9 cellular contexts compared by ENCODE assay signal in the genomic region with DNA sequence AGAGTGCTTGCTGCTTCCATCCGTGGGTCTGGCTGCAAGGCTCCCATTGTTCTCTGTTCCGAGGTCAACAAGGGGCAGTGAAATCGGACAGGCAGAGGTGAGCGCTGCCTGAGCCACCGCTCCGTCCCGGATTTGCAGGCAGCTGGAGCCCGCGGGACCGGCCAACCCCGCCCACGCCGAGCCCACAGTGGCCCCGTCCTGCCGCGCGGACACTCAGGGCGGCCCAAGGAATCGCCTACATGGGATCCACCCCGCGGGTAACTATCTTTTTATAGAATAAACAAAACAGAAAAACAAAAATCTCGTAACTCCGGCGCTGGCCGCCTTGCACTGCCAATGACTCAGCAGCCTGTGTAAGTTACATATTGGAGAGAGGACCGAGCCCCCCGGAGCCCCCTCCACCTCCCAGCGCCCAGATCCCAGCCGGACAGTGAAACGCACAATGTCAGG. TPM values are rescaled to one million over a fixed set of nuclear protein-coding genes. Genes with fewer than 3 reads are reported as not detected.
DNase-seq lines count a peak whose midpoint lies in the region; ATAC-seq, FAIRE-seq and TF ChIP-seq lines count a peak whose summit lies in the region.
"Had no signal": no experiment of that assay in that cellular context is flagged by ENCODE, and none has a peak within 500 bp of the region (broad histone marks: within the 10 kb centered on the region; RNA-seq: fewer than 3 reads in every experiment).

No MANE protein-coding gene starts in this region.

- H3K4me2 ChIP-seq in K562 (ENCODE audit: insufficient read depth, low read length), result peak overlapping the region; percentile 81

- peak; percentile 13 for DNase-seq in NCI-H2227 treated with DMSO at 0.1 percent for 48 hours (lab: John Stamatoyannopoulos, UW)
- DNase-seq in NCI-H2227 (lab: John Stamatoyannopoulos, UW; ENCODE audit: unreplicated experiment), result no peak
- peak; percentile 26 to 48 (median 38) for DNase-seq in K562 (ENCODE audit: extremely low read depth in 1 of 4, low spot score in 3 of 4)
- DNase-seq in kidney, result peak; percentile 81
- no peak for DNase-seq in epidermal melanocyte (ENCODE audit: insufficient read length, low spot score)
- no peak for DNase-seq in activated CD4-positive, alpha-beta T cell treated with anti-CD3 and anti-CD28 coated beads, Interleukin-2, amount 50 U/mL, for 4 hours
- DNase-seq: NCI-H1417 treated with DMSO at 0.1 percent for 48 hours had no signal

- H3K27me3 ChIP-seq in K562 (ENCODE audit: control insufficient read depth in 2 of 2, insufficient read depth in 2 of 2, low read length in 2 of 2), result no peaks in the 10 kb centered on the region
- H3K27me3 ChIP-seq in subcutaneous abdominal adipose tissue (ENCODE audit: control insufficient read depth in 5 of 5, insufficient read depth in 4 of 5, low read length in 5 of 5), result no peaks in the 10 kb centered on the region

- H3K9me3 ChIP-seq in K562 (replicated peaks; ENCODE audit: control insufficient read depth, insufficient read depth, low read depth, low read length) (no peaks in the 10 kb centered on the region), kidney (ENCODE audit: control insufficient read depth in 1 of 2, low read length in 2 of 2) (no peaks in the 10 kb centered on the region), subcutaneous abdominal adipose tissue (ENCODE audit: control insufficient read depth in 5 of 5, low read length in 5 of 5) (no peaks in the 10 kb centered on the region)

- in situ Hi-C loops in K562 (cut with MboI), result no loop called here

- no peak for TF ChIP-seq EP300 in K562 (IDR thresholded peaks at IDR 0.05; ENCODE audit: low read length)

- no peak for TF ChIP-seq POLR2A in K562 (conservative IDR thresholded peaks at IDR 0.05)

- BruUV-seq in K562 (replicated peaks; lab: Mats Ljungman, UMichigan), result no TSS peak

- H3K9me1 ChIP-seq in K562 (ENCODE audit: control insufficient read depth, insufficient read depth, low read length), result peaks cover 4% of the 10 kb centered on the region

- CTCF ChIA-PET in K562 (lab: Yijun Ruan, JAX; ENCODE audit: low intra/inter-chr PET ratio), result no interaction called here

- POLR2A ChIA-PET in K562 (lab: Yijun Ruan, JAX), result no interaction called here

- FAIRE-seq in K562 (lab: Jason Lieb, UNC), result no peak
- no peak for FAIRE-seq in kidney (lab: Jason Lieb, UNC)

- H3K4me1 ChIP-seq in K562 (replicated peaks in 1 of 2; ENCODE audit: control insufficient read depth in 2 of 2, insufficient read depth in 2 of 2, low read length in 2 of 2), result peaks cover 30 to 35% of the 10 kb centered on the region in 2 experiments; a peak in 4 of 5 replicates
- peaks cover 13 to 18% of the 10 kb centered on the region in 2 donors for H3K4me1 ChIP-seq in kidney (ENCODE audit: control insufficient read depth in 1 of 2, insufficient read depth in 1 of 2, low read depth in 1 of 2, low read length in 2 of 2)
- H3K4me1 ChIP-seq in subcutaneous abdominal adipose tissue (ENCODE audit: control insufficient read depth in 5 of 5, insufficient read depth in 5 of 5, low read length in 5 of 5), result peaks cover 6 to 51% (median 39%) of the 10 kb centered on the region in 5 donors

- H3K9ac ChIP-seq in K562 (ENCODE audit: insufficient read depth in 1 of 2, low read depth in 2 of 2, low read length in 2 of 2) (peak overlapping the region; percentile 62 to 89), kidney (ENCODE audit: low read length in 2 of 2) (peak overlapping the region; percentile 8 to 59), subcutaneous abdominal adipose tissue (ENCODE audit: low read length in 5 of 5) (peak overlapping the region; percentile 41 to 77 (median 48))

- H3K27ac ChIP-seq in K562 (ENCODE audit: extremely low read depth, low read depth, low read length) (peak overlapping the region; percentile 45; the same call in 2 of the 3 replicates), kidney (ENCODE audit: low read depth in 2 of 2, low read length in 2 of 2) (peak overlapping the region in 1 of 2 donors; percentile 9), subcutaneous abdominal adipose tissue (ENCODE audit: low read depth, low read length) (peak overlapping the region; percentile 69)

- TF ChIP-seq CTCF in K562 (IDR thresholded peaks at IDR 0.05 in 2 of 3, conservative IDR thresholded peaks at IDR 0.05 in 1 of 3; ENCODE audit: insufficient read depth in 2 of 3, low read depth in 1 of 3, low read length in 3 of 3) (no peak), kidney (IDR thresholded peaks at IDR 0.05; ENCODE audit: borderline replicate concordance, extremely low read depth, insufficient read depth) (no peak)

- intact Hi-C loops in K562 (cut with micrococcal nuclease), result loop anchor here (5.0 to 10.0 kb wide), 2 partner anchors 42 to 75 kb away; partner anchors contain the start of gene PPP2R2D
- intact Hi-C loops in kidney (cut with DNase I), result no loop called here

- H3K4me3 ChIP-seq in K562 (peak overlapping the region; percentile 39), kidney (ENCODE audit: low read length in 2 of 2) (peak overlapping the region; percentile 40 to 45), subcutaneous abdominal adipose tissue (ENCODE audit: low read depth in 1 of 5, low read length in 5 of 5) (peak overlapping the region; percentile 56 to 90 (median 85))

- H4K20me1 ChIP-seq in K562 (replicated peaks; ENCODE audit: control insufficient read depth, insufficient read depth, low read length), result peaks cover 35% of the 10 kb centered on the region

- TF ChIP-seq RAD21 in K562 (CRISPR knock-in tag; conservative IDR thresholded peaks at IDR 0.05 in 1 of 2, IDR thresholded peaks at IDR 0.05 in 1 of 2), result no peak

- WGBS in K562 (ENCODE audit: insufficient coverage, low coverage, missing lambda C conversion rate), result 2% methylated on average over 28 of the region's 30 CpGs

- H3K79me2 ChIP-seq in K562 (ENCODE audit: control insufficient read depth, insufficient read depth, low read length), result peaks cover 78% of the 10 kb centered on the region

- H3K36me3 ChIP-seq in K562 (ENCODE audit: control insufficient read depth, insufficient read depth, low read length), result peaks cover 40% of the 10 kb centered on the region
- H3K36me3 ChIP-seq in kidney (ENCODE audit: control insufficient read depth in 1 of 2, insufficient read depth in 2 of 2, low read length in 2 of 2), result no peaks in the 10 kb centered on the region
- peaks cover 0 to 4% (median 2%) of the 10 kb centered on the region in 5 donors for H3K36me3 ChIP-seq in subcutaneous abdominal adipose tissue (ENCODE audit: control insufficient read depth in 5 of 5, insufficient read depth in 5 of 5, low read length in 5 of 5)

- no peak overlapping the region for H2AFZ ChIP-seq in K562 (ENCODE audit: low read depth, low read length)

- ATAC-seq in K562 (peak; percentile 38), GM18861 (IDR thresholded peaks at IDR 0.05; ENCODE audit: unreplicated experiment) (no peak)

TF ChIP-seq in K562, 482 proteins besides CTCF, POLR2A, EP300 and RAD21 (continues in another document):
- no peak for TF ChIP-seq CBX8 (IDR thresholded peaks at IDR 0.05; ENCODE audit: borderline replicate concordance, extremely low read depth, low read depth, low read length, poor library complexity, severe bottlenecking)
- TF ChIP-seq ZNF274 (IDR thresholded peaks at IDR 0.05; ENCODE audit: borderline replicate concordance, low read depth, low read length), result no peak
- TF ChIP-seq MAFG (tag; conservative IDR thresholded peaks at IDR 0.05), result peak; percentile 56
- peak; percentile 67 for TF ChIP-seq EGR1 (conservative IDR thresholded peaks at IDR 0.05)
- TF ChIP-seq FOXK2 (conservative IDR thresholded peaks at IDR 0.05 in 1 of 2, IDR thresholded peaks at IDR 0.05 in 1 of 2; ENCODE audit: low read depth in 2 of 2), result no peak
- TF ChIP-seq NONO (IDR thresholded peaks at IDR 0.05; ENCODE audit: low read depth in 2 of 2, low read length in 1 of 2), result no peak
- TF ChIP-seq CHCHD3 (CRISPR knock-in tag; IDR thresholded peaks at IDR 0.05), result no peak
- TF ChIP-seq CREB1 (IDR thresholded peaks at IDR 0.05), result no peak
- TF ChIP-seq CREB1 (CRISPR knock-in tag; IDR thresholded peaks at IDR 0.05), result no peak
- TF ChIP-seq RBFOX2 (IDR thresholded peaks at IDR 0.05; ENCODE audit: low read depth, low read length), result 0 out of 2 replicates have a peak, but pooled peaks have one; percentile 34
- TF ChIP-seq NFE2 (IDR thresholded peaks at IDR 0.05; ENCODE audit: low read depth), result peak; percentile 78
- no peak for TF ChIP-seq TAF15 (IDR thresholded peaks at IDR 0.05; ENCODE audit: low read depth, low read length)
- no peak for TF ChIP-seq HIVEP1 (CRISPR knock-in tag; IDR thresholded peaks at IDR 0.05)
- 0 out of 2 replicates have a peak, but pooled peaks have one; percentile 2 for TF ChIP-seq CREM (IDR thresholded peaks at IDR 0.05; ENCODE audit: low read depth)
- TF ChIP-seq SMARCC2 (IDR thresholded peaks at IDR 0.05; ENCODE audit: low read depth), result peak; percentile 28; the same call in 1 of the 2 replicates
- TF ChIP-seq TEAD1 (CRISPR knock-in tag; IDR thresholded peaks at IDR 0.05), result no peak

RNA-seq across cellular contexts. Expression of gene BNIP3, which starts 1.9 kb away (rescaled TPM):
- 61.4 and 70.7 TPM in 2 replicates for total RNA-seq in K562 (2011; cell fraction: chromatin; rRNA removed; ENCODE audit: low replicate concordance)
- 53.2 and 63.7 TPM in 2 replicates for total RNA-seq in K562 (2011; cell fraction: nucleolus; rRNA removed)
- total RNA-seq in K562 (2011; cell fraction: nucleoplasm; rRNA removed), result 62.1 and 64.4 TPM in 2 replicates
- 76.1 and 83.0 TPM in 2 replicates for total RNA-seq in K562 (2014; rRNA removed)
- 39.7 and 40.7 TPM in 2 replicates for total RNA-seq in K562 (2014; rRNA removed; fragmentation: Illumina TruSeq; extraction: Trizol)
- total RNA-seq in K562 (2015; rRNA removed; fragmentation: Illumina TruSeq; extraction: Trizol), result 25.0 and 25.9 TPM in 2 replicates
- 41.7 and 42.2 TPM in 2 replicates for total RNA-seq in K562 (2021)
- polyA plus RNA-seq in K562 (2011; rRNA removed), result 119 and 124 TPM in 2 replicates
- 114 and 117 TPM in 2 replicates for polyA plus RNA-seq in K562 (2011; cell fraction: cytosol; rRNA removed)
- polyA plus RNA-seq in K562 (2011; cell fraction: nucleus; rRNA removed), result 136 and 157 TPM in 2 replicates
- polyA plus RNA-seq in K562 (2012), result 28.7 and 29.5 TPM in 2 replicates
- polyA plus RNA-seq in K562 (2014; fragmentation: Illumina TruSeq; extraction: Trizol), result 46.9 and 54.9 TPM in 2 replicates
- 10 to 100 TPM in 1 of 2 experiments, 1 to 10 TPM in 1; 9.2 to 10.7 TPM for polyA plus RNA-seq in K562 (2014; fragmentation: Nextera tagmentation; extraction: Ambion mirVana)
- 68.9 and 75.9 TPM in 2 replicates for polyA plus RNA-seq in K562 (2014; rRNA removed)
- polyA minus RNA-seq in K562 (2011; rRNA and poly(A)+ RNA removed), result 42.4 and 53.7 TPM in 2 replicates
- polyA minus RNA-seq in K562 (2011; cell fraction: cytosol; rRNA and poly(A)+ RNA removed), result 32.0 and 69.4 TPM in 2 replicates
- polyA minus RNA-seq in K562 (2011; cell fraction: nucleus; rRNA and poly(A)+ RNA removed), result 33.0 and 56.2 TPM in 2 replicates
- total RNA-seq in kidney, result 49.6 TPM
- 75.4 TPM for polyA plus RNA-seq in kidney (ENCODE audit: insufficient read depth, low read depth, low replicate concordance)

Comparison
In these comparisons a context has a peak if more than half of its experiments do, and no peak if none do; other contexts are left out.
1. DNase-seq: peak in NCI-H2227 treated with DMSO at 0.1 percent for 48 hours (single experiment), K562 (4 of 4) and kidney (single experiment); none in NCI-H2227 (single experiment), epidermal melanocyte (single experiment) and activated CD4-positive, alpha-beta T cell treated with anti-CD3 and anti-CD28 coated beads, Interleukin-2, amount 50 U/mL, for 4 hours (0 of 2).
2. Peak in every context shown above with its lines, with median percentiles within 50 percentile points of each other: H3K4me3 ChIP-seq and H3K9ac ChIP-seq.